Comparison of ENCODE assay signal across 25 cellular contexts in the genomic region with DNA sequence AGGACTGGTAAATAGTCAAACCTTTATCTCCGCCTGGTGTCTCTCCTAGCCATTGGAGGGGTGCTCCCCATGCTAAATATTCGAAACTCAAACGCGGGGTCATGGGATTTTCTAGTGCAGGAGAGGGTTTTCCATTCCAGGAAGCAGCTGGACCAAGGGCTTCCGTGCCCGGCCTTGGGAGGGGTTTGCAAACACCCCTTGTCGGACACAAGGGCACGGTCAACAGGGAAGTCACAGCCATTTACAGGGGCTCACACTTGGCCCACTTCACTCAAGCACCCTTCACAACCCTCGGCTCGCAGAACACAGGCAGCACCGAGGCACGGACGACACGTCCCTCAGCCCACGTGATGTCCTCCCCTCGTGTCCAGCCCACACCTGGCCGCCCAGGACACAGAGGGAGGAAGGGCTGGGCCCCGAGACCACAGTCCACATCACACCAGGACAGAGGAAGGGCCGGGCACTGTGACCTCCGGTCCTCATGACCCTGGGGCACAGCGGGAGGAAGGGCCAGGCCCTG. TPM values are rescaled to one million over a fixed set of nuclear protein-coding genes. Genes with fewer than 3 reads are reported as not detected.
A peak's percentile ranks its signal among the peaks of the same experiment; 100 is the strongest.
DNase-seq lines count a peak whose midpoint lies in the region; ATAC-seq and TF ChIP-seq lines count a peak whose summit lies in the region.
"Had no signal": no experiment of that assay in that cellular context is flagged by ENCODE, and none has a peak within 500 bp of the region (broad histone marks: within the 10 kb centered on the region; RNA-seq: fewer than 3 reads in every experiment).

No MANE protein-coding gene starts in this region.

- intact Hi-C loops in body of pancreas (cut with DNase I) = no loop called here
- intact Hi-C loops in right lobe of liver (cut with DNase I) = no loop called here
- intact Hi-C loops in testis (cut with DNase I; ENCODE audit: low total_unique reads) = no loop called here

- TF ChIP-seq POLR2A in body of pancreas (IDR thresholded peaks at IDR 0.05) (no peak), right lobe of liver (IDR thresholded peaks at IDR 0.05) (no peak), testis (IDR thresholded peaks at IDR 0.05) (no peak)

- 86 to 92% methylated on average over 12 to 15 of the region's 21 CpGs for WGBS in body of pancreas, 2 donors
- WGBS in right lobe of liver (ENCODE audit: insufficient coverage, low coverage, low lambda C conversion rate, missing lambda C conversion rate) = 83% methylated on average over 1 of the region's 21 CpGs
- 80 to 92% methylated on average over 3 to 17 of the region's 21 CpGs for WGBS in testis, 2 donors

- peak; percentile 1 for DNase-seq in activated CD4-positive, alpha-beta T cell treated with anti-CD3 and anti-CD28 coated beads for 48 hours
- no peak for DNase-seq in activated CD4-positive, alpha-beta T cell treated with anti-CD3 and anti-CD28 coated beads for 1 hour
- DNase-seq in body of pancreas (peak in 3 of 4 donors; percentile 2 to 10 (median 7)), right lobe of liver (peak in 2 of 3 donors; percentile 28 to 35), testis (peak; percentile 9), superior temporal gyrus (ENCODE audit: extremely low spot score) (no peak), BE2C (no peak)
- no peak for DNase-seq in activated T-cell treated with anti-CD3 and anti-CD28 coated beads, Interleukin-2, amount 50 U/mL, for 48 hours
- DNase-seq: activated CD4-positive, CD25-positive, alpha-beta regulatory T cell; activated CD8-positive, alpha-beta memory T cell treated with anti-CD3 and anti-CD28 coated beads for 24 hours; activated T-cell treated with anti-CD3 and anti-CD28 coated beads, Interleukin-2, amount 50 U/mL, for 24 hours; CD8-positive, alpha-beta T cell; DMS153; effector memory CD4-positive, alpha-beta T cell; foreskin melanocyte; hypothalamus; islet precursor cell; Karpas-422; mesenchymal stem cell; NCI-H187; NCI-H69; RPMI8226; substantia nigra had no signal

- H3K4me3 ChIP-seq in body of pancreas (no peak overlapping the region), right lobe of liver (no peak overlapping the region), testis (no peak overlapping the region), BE2C (ENCODE audit: low read depth, low read length) (no peak overlapping the region)

- H3K27ac ChIP-seq in body of pancreas (no peak overlapping the region), right lobe of liver (no peak overlapping the region), testis (no peak overlapping the region)
- H3K27ac ChIP-seq: 22Rv1 had no signal

- H3K36me3 ChIP-seq in body of pancreas (replicated peaks in 1 of 2; ENCODE audit: insufficient read depth in 1 of 2, low read depth in 2 of 2) (no peaks in the 10 kb centered on the region), right lobe of liver (no peaks in the 10 kb centered on the region), testis (ENCODE audit: low read depth, missing control alignments) (no peaks in the 10 kb centered on the region), BE2C (no peaks in the 10 kb centered on the region)

- ATAC-seq in body of pancreas = no peak
- ATAC-seq in right lobe of liver = no peak
- ATAC-seq: CD8-positive, alpha-beta T cell; esophagus mucosa had no signal

- TF ChIP-seq CTCF in body of pancreas (IDR thresholded peaks at IDR 0.05) = no peak
- TF ChIP-seq CTCF in right lobe of liver (IDR thresholded peaks at IDR 0.05) = no peak
- no peak for TF ChIP-seq CTCF in testis (IDR thresholded peaks at IDR 0.05)
- no peak for TF ChIP-seq CTCF in BE2C (IDR thresholded peaks at IDR 0.05; ENCODE audit: low read depth, low read length)

- H3K4me1 ChIP-seq in body of pancreas = peaks cover 5% of the 10 kb centered on the region
- H3K4me1 ChIP-seq in right lobe of liver = peaks cover 0 to 7% (median 3%) of the 10 kb centered on the region in 4 donors
- H3K4me1 ChIP-seq in testis = no peaks in the 10 kb centered on the region
- H3K4me1 ChIP-seq in BE2C = no peaks in the 10 kb centered on the region

- H3K27me3 ChIP-seq in body of pancreas (no peaks in the 10 kb centered on the region), right lobe of liver (no peaks in the 10 kb centered on the region), testis (no peaks in the 10 kb centered on the region), BE2C (no peaks in the 10 kb centered on the region)

- H3K9me3 ChIP-seq in body of pancreas (no peaks in the 10 kb centered on the region), right lobe of liver (no peaks in the 10 kb centered on the region), testis (no peaks in the 10 kb centered on the region), BE2C (no peaks in the 10 kb centered on the region)

RNA-seq across cellular contexts. Expression of a gene that starts 10.3 kb away (rescaled TPM):
- 1 to 10 TPM; 4.2 to 7.3 TPM for total RNA-seq in body of pancreas
- 10 to 100 TPM in 1 of 6 experiments, 1 to 10 TPM in 5; 3.4 to 11.2 (median 5.1) TPM for total RNA-seq in right lobe of liver
- total RNA-seq in testis = 10 to 100 TPM; 15.7 to 24.0 TPM
- polyA plus RNA-seq in testis (ENCODE audit: insufficient read depth, low read depth, low replicate concordance) = 14.6 TPM
- 19.4 TPM for polyA plus RNA-seq in BE2C (2012; ENCODE audit: insufficient read depth, insufficient read length, low read depth)

RNA-seq across cellular contexts. Expression of a gene that starts 47.7 kb away (rescaled TPM):
- total RNA-seq in body of pancreas = 10 to 100 TPM; 25.7 to 32.4 TPM
- total RNA-seq in right lobe of liver = 10 to 100 TPM; 20.9 to 32.8 (median 23.2) TPM
- total RNA-seq in testis = 10 to 100 TPM; 43.8 to 74.3 TPM
- polyA plus RNA-seq in testis (ENCODE audit: insufficient read depth, low read depth, low replicate concordance) = 38.0 TPM
- 69.9 TPM for polyA plus RNA-seq in BE2C (2012; ENCODE audit: insufficient read depth, insufficient read length, low read depth)

Comparison
In these comparisons a context has a peak if more than half of its experiments do, and no peak if none do; other contexts are left out.
1. DNase-seq: peak in activated CD4-positive, alpha-beta T cell treated with anti-CD3 and anti-CD28 coated beads for 48 hours (single experiment), body of pancreas (3 of 4), right lobe of liver (2 of 3) and testis (single experiment); none in activated CD4-positive, alpha-beta T cell treated with anti-CD3 and anti-CD28 coated beads for 1 hour (single experiment), activated T-cell treated with anti-CD3 and anti-CD28 coated beads, Interleukin-2, amount 50 U/mL, for 48 hours (0 of 2), superior temporal gyrus (single experiment) and BE2C (single experiment).